ENCODE assay signal across 8 cellular contexts in the genomic region with DNA sequence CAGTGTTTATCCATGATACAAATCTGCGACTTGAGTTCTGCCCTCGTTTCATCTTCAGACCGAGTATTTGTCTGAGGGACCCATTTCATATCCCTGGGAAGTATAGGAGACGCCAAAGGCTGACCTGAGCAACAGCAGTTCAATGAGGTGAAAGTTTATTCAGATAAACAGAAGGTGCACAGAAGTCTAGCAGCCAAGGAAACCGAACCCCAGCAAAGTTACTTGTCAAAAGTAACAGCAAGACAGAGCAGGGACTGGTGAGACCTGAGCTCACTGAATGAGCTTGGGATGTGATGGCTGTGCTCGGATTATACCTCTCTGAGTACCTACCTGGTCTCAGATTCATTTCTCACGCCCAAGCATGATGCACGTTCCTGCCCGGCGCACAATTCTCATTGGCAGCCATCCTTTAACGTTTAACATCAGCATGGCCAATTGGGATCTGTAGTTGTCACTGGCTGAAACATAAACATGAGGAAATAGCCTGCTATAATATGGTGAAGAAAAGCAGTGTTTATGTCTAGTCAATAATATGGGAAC. TPM values are rescaled to one million over a fixed set of nuclear protein-coding genes. Genes with fewer than 3 reads are reported as not detected.
DNase-seq lines count a peak whose midpoint lies in the region; ATAC-seq and TF ChIP-seq lines count a peak whose summit lies in the region.

No MANE protein-coding gene starts in this region.

- H3K79me1 ChIP-seq in neuronal stem cell (ENCODE audit: low read depth, low read length), result peaks cover 3% of the 10 kb centered on the region

- H2BK12ac ChIP-seq in neuronal stem cell (ENCODE audit: low read length), result no peak overlapping the region

- H3K9me3 ChIP-seq in neuronal stem cell (replicated peaks in 1 of 2; ENCODE audit: control insufficient read depth in 2 of 2, insufficient read depth in 1 of 2, low read depth in 1 of 2, low read length in 2 of 2), result no peaks in the 10 kb centered on the region

- no peak overlapping the region for H4K8ac ChIP-seq in neuronal stem cell (ENCODE audit: low read depth, low read length)

- no peaks in the 10 kb centered on the region for H3K27me3 Mint-ChIP-seq in T-helper 2 cell treated with Interferon-gamma antibody and Interleukin-4, amounts not matched to agents 5 μg/mL and 100 μg/mL, for 36 hours (ENCODE audit: low read depth)

- no peak overlapping the region for H3K14ac ChIP-seq in neuronal stem cell (ENCODE audit: low read length)

- no peak for TF ChIP-seq CTCF in epithelial cell of esophagus (IDR thresholded peaks at IDR 0.05; ENCODE audit: insufficient read depth, low read depth, low read length, missing control alignments)

- H2AK5ac ChIP-seq in neuronal stem cell (ENCODE audit: low read depth, low read length), result no peak overlapping the region

- ATAC-seq in HG03378 (IDR thresholded peaks at IDR 0.05; ENCODE audit: unreplicated experiment), result no peak
- no peak for ATAC-seq in HG02642 (IDR thresholded peaks at IDR 0.05; ENCODE audit: poor library complexity, unreplicated experiment)

- H3K4me1 Mint-ChIP-seq in T-helper 2 cell treated with Interferon-gamma antibody and Interleukin-4, amounts not matched to agents 5 μg/mL and 100 μg/mL, for 36 hours (ENCODE audit: low read depth), result peaks cover 30% of the 10 kb centered on the region

- no peak overlapping the region for H2BK120ac ChIP-seq in neuronal stem cell (ENCODE audit: low read depth, low read length)

- no peak overlapping the region for H3K18ac ChIP-seq in neuronal stem cell (ENCODE audit: low read length)

- H3K9ac ChIP-seq in neuronal stem cell (ENCODE audit: low read depth, low read length, poor library complexity), result peak overlapping the region; percentile 87

- WGBS in neuronal stem cell (ENCODE audit: extremely low coverage in 2 of 2, insufficient read length in 2 of 2, insufficient replicate concordance in 1 of 2), 2 donors, result no CpG with 5 or more reads among the region's 11 CpGs

- no peak overlapping the region for H2BK5ac ChIP-seq in neuronal stem cell (ENCODE audit: low read length)

- H3K4me3 ChIP-seq in epithelial cell of esophagus (ENCODE audit: low read length) (peak overlapping the region; percentile 66), neuronal stem cell (ENCODE audit: low read length in 2 of 2) (peak overlapping the region; percentile 69 to 87)

- H3K9me3 Mint-ChIP-seq in T-helper 2 cell treated with Interferon-gamma antibody and Interleukin-4, amounts not matched to agents 5 μg/mL and 100 μg/mL, for 36 hours, result no peaks in the 10 kb centered on the region

- no peak overlapping the region for H3K27ac ChIP-seq in neuronal stem cell (replicated peaks; ENCODE audit: low read length)

- H3K4me1 ChIP-seq in neuronal stem cell (ENCODE audit: control insufficient read depth in 2 of 2, insufficient read depth in 1 of 2, low read depth in 1 of 2, low read length in 2 of 2), result peaks cover 3 to 7% of the 10 kb centered on the region in 2 donors

- DNase-seq in stimulated activated CD4-positive, alpha-beta T cell treated with anti-CD3 and anti-CD28 coated beads, Interleukin-12 subunit alpha, Interleukin-12 subunit beta, amount 100 ng/mL, for 4 hours, result peak; percentile 9
- no peak for DNase-seq in stimulated activated CD4-positive, alpha-beta T cell treated with anti-CD3 and anti-CD28 coated beads, Interleukin-4, amount 100 ng/mL, for 1 hour
- DNase-seq in T-helper 2 cell treated with Interferon-gamma antibody and Interleukin-4, amounts not matched to agents 5 μg/mL and 100 μg/mL, for 36 hours (ENCODE audit: low spot score), result peak; percentile 18
- DNase-seq in epithelial cell of esophagus (ENCODE audit: low read depth), result peak; percentile 80
- DNase-seq in neuronal stem cell (ENCODE audit: low spot score), result no peak
- no peak for DNase-seq in T1000 (lab: John Stamatoyannopoulos, UW)

- peaks cover 4% of the 10 kb centered on the region for H3K36me3 Mint-ChIP-seq in T-helper 2 cell treated with Interferon-gamma antibody and Interleukin-4, amounts not matched to agents 5 μg/mL and 100 μg/mL, for 36 hours (ENCODE audit: low read depth)

- H3K4ac ChIP-seq in neuronal stem cell (ENCODE audit: low read length), result no peak overlapping the region

- H3K4me2 ChIP-seq in neuronal stem cell (ENCODE audit: insufficient read depth, low read length, poor library complexity, severe bottlenecking), result peak overlapping the region; percentile 59

- H3K36me3 ChIP-seq in neuronal stem cell (replicated peaks in 1 of 2; ENCODE audit: control insufficient read depth in 2 of 2, insufficient read depth in 2 of 2, low read length in 2 of 2), result no peaks in the 10 kb centered on the region

- peak overlapping the region; percentile 92 for H3K27ac Mint-ChIP-seq in T-helper 2 cell treated with Interferon-gamma antibody and Interleukin-4, amounts not matched to agents 5 μg/mL and 100 μg/mL, for 36 hours

- H2AFZ ChIP-seq in neuronal stem cell (ENCODE audit: low read length), result peak overlapping the region; percentile 88

- no peak overlapping the region for H2BK15ac ChIP-seq in neuronal stem cell (ENCODE audit: low read length)

- H3K4me3 Mint-ChIP-seq in T-helper 2 cell treated with Interferon-gamma antibody and Interleukin-4, amounts not matched to agents 5 μg/mL and 100 μg/mL, for 36 hours, result peak overlapping the region; percentile 91

- H4K91ac ChIP-seq in neuronal stem cell (ENCODE audit: low read depth, low read length, poor library complexity), result no peak overlapping the region

- no peak overlapping the region for H3K23ac ChIP-seq in neuronal stem cell (ENCODE audit: low read depth, low read length, poor library complexity)

- no peaks in the 10 kb centered on the region for H3K27me3 ChIP-seq in neuronal stem cell (ENCODE audit: control insufficient read depth in 3 of 3, insufficient read depth in 3 of 3, low read depth in 1 of 3, low read length in 3 of 3)

RNA-seq across cellular contexts. Expression of a gene that starts 0.6 kb away (rescaled TPM):
- 8.0 TPM for polyA plus RNA-seq in neuronal stem cell (2013, experiment 1 of 2)
- 8.6 TPM for polyA plus RNA-seq in neuronal stem cell (2013, experiment 2 of 2)

RNA-seq across cellular contexts. Expression of a gene that starts 6.3 kb away (rescaled TPM):
- polyA plus RNA-seq in neuronal stem cell (2013, experiment 1 of 2), result 383 TPM
- 390 TPM for polyA plus RNA-seq in neuronal stem cell (2013, experiment 2 of 2)

Comparison
In these comparisons a context has a peak if more than half of its experiments do, and no peak if none do; other contexts are left out.
1. DNase-seq: peak in stimulated activated CD4-positive, alpha-beta T cell treated with anti-CD3 and anti-CD28 coated beads, Interleukin-12 subunit alpha, Interleukin-12 subunit beta, amount 100 ng/mL, for 4 hours (single experiment), T-helper 2 cell treated with Interferon-gamma antibody and Interleukin-4, amounts not matched to agents 5 μg/mL and 100 μg/mL, for 36 hours (single experiment) and epithelial cell of esophagus (single experiment); none in stimulated activated CD4-positive, alpha-beta T cell treated with anti-CD3 and anti-CD28 coated beads, Interleukin-4, amount 100 ng/mL, for 1 hour (single experiment), neuronal stem cell (single experiment) and T1000 (single experiment).